Comparison of ENCODE assay signal across 8 cellular contexts in genomic region chr20:15930324-15931305, GRCh38.
A peak's percentile ranks its signal among the peaks of the same experiment; 100 is the strongest.
DNase-seq lines count a peak whose midpoint lies in the region; ATAC-seq and TF ChIP-seq lines count a peak whose summit lies in the region.

No MANE protein-coding gene starts in this region.

- intact Hi-C loops in breast epithelium (cut with DNase I; ENCODE audit: low total_unique reads), result no loop called here
- intact Hi-C loops in CD4-positive, alpha-beta memory T cell (cut with micrococcal nuclease), result no loop called here

- H3K4me1 Mint-ChIP-seq in CD4-positive, alpha-beta memory T cell, result no peaks in the 10 kb centered on the region

- H3K27ac Mint-ChIP-seq in CD4-positive, alpha-beta memory T cell, result no peak overlapping the region

- no peak overlapping the region for H3K4me3 Mint-ChIP-seq in CD4-positive, alpha-beta memory T cell

- CTCF ChIA-PET in CD4-positive, alpha-beta memory T cell (lab: Charles Lee; ENCODE audit: partially characterized antibody), result no interaction called here

- TF ChIP-seq CTCF in GM12864 (IDR thresholded peaks at IDR 0.05; ENCODE audit: low read depth, low read length, missing control alignments) (peak; percentile 8), breast epithelium (IDR thresholded peaks at IDR 0.05) (peak in 2 of 3 donors; percentile 35 to 39)

- ATAC-seq in HG03039 (IDR thresholded peaks at IDR 0.05; ENCODE audit: unreplicated experiment), result no peak

- H3K27me3 ChIP-seq in breast epithelium, result no peaks in the 10 kb centered on the region
- H3K27me3 ChIP-seq in CD4-positive, alpha-beta memory T cell (ENCODE audit: insufficient read depth, low read length), result no peaks in the 10 kb centered on the region

- H3K36me3 Mint-ChIP-seq in CD4-positive, alpha-beta memory T cell, result no peaks in the 10 kb centered on the region

- H3K27ac ChIP-seq in breast epithelium, result no peak overlapping the region
- no peak overlapping the region for H3K27ac ChIP-seq in CD4-positive, alpha-beta memory T cell (ENCODE audit: low read depth, low read length)

- DNase-seq in GM12864 (ENCODE audit: low read depth), result no peak
- peak; percentile 76 for DNase-seq in NCI-H2171 (lab: John Stamatoyannopoulos, UW)
- peak in 1 of 2 donors; percentile 48 for DNase-seq in breast epithelium (ENCODE audit: low spot score in 2 of 2)
- peak; percentile 52 for DNase-seq in midbrain (lab: John Stamatoyannopoulos, UW)
- DNase-seq in DMS79 (lab: John Stamatoyannopoulos, UW), result no peak
- no peak for DNase-seq in CD4-positive, alpha-beta memory T cell
- no peak for DNase-seq in activated T-cell treated with anti-CD3 and anti-CD28 coated beads, Interleukin-2, amount 50 U/mL, for 1 hour

- TF ChIP-seq POLR2A in breast epithelium (IDR thresholded peaks at IDR 0.05), result no peak

- H3K9me3 ChIP-seq in breast epithelium, result no peaks in the 10 kb centered on the region
- no peaks in the 10 kb centered on the region for H3K9me3 ChIP-seq in CD4-positive, alpha-beta memory T cell (ENCODE audit: control insufficient read depth in 1 of 2, low read length in 2 of 2)

- H3K4me1 ChIP-seq in breast epithelium, result no peaks in the 10 kb centered on the region
- no peaks in the 10 kb centered on the region for H3K4me1 ChIP-seq in CD4-positive, alpha-beta memory T cell (ENCODE audit: insufficient read depth, low read length)

- POLR2A ChIA-PET in CD4-positive, alpha-beta memory T cell (lab: Charles Lee; ENCODE audit: partially characterized antibody), result no interaction called here

- peaks cover 0 to 9% (median 0%) of the 10 kb centered on the region in 8 donors for H3K9me3 Mint-ChIP-seq in CD4-positive, alpha-beta memory T cell

- no peak overlapping the region for H3K4me3 ChIP-seq in GM12864 (ENCODE audit: low read depth, low read length)
- no peak overlapping the region for H3K4me3 ChIP-seq in breast epithelium
- H3K4me3 ChIP-seq in CD4-positive, alpha-beta memory T cell (ENCODE audit: low read length in 2 of 2), result no peak overlapping the region

- H3K27me3 Mint-ChIP-seq in CD4-positive, alpha-beta memory T cell, result peaks cover 0 to 1% of the 10 kb centered on the region in 2 donors

- H3K36me3 ChIP-seq in breast epithelium, result no peaks in the 10 kb centered on the region
- no peaks in the 10 kb centered on the region for H3K36me3 ChIP-seq in CD4-positive, alpha-beta memory T cell (ENCODE audit: insufficient read depth, low read length)

Comparison
In these comparisons a context has a peak if more than half of its experiments do, and no peak if none do; other contexts are left out.
1. DNase-seq: peak in NCI-H2171 (single experiment) and midbrain (single experiment); none in GM12864 (single experiment), DMS79 (single experiment), CD4-positive, alpha-beta memory T cell (0 of 5) and activated T-cell treated with anti-CD3 and anti-CD28 coated beads, Interleukin-2, amount 50 U/mL, for 1 hour (single experiment).